Comparison of ENCODE assay signal across 8 cellular contexts in the genomic region with DNA sequence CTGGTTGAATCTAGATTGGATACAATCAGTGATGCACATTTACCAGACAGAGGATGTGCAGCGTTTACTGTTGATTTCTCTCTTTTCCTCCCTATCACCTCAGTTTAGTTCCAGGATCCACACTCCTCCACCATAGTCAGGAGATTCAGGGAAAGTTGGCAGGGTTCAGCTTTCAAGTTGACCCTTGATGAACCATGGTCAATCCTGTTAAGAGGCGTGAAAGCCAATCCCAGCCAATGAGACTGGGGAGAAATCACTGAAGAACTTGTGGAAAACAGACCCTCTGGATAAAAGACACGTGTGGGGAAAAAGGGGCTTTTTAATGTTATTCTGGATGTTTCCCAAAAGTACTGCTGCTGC. TPM values are rescaled to one million over a fixed set of nuclear protein-coding genes. Genes with fewer than 3 reads are reported as not detected.
DNase-seq lines count a peak whose midpoint lies in the region; ATAC-seq and TF ChIP-seq lines count a peak whose summit lies in the region.

No MANE protein-coding gene starts in this region.

- H3K36me3 ChIP-seq in GM06990 (ENCODE audit: control insufficient read depth, insufficient read depth, low read length) (no peaks in the 10 kb centered on the region), PC-9 (ENCODE audit: low read depth) (no peaks in the 10 kb centered on the region), esophagus muscularis mucosa (no peaks in the 10 kb centered on the region), trophoblast cell (ENCODE audit: control insufficient read depth in 1 of 2, insufficient read depth in 2 of 2, low read length in 2 of 2) (no peaks in the 10 kb centered on the region)

- CTCF ChIA-PET in PC-9 (lab: Charles Lee): no interaction called here

- no peak overlapping the region for H4K91ac ChIP-seq in trophoblast cell (ENCODE audit: low read depth, low read length)

- TF ChIP-seq CTCF in GM06990 (IDR thresholded peaks at IDR 0.05; ENCODE audit: insufficient read depth, low read length, poor library complexity, severe bottlenecking) (no peak), PC-9 (conservative IDR thresholded peaks at IDR 0.05) (no peak), esophagus muscularis mucosa (IDR thresholded peaks at IDR 0.05) (no peak)

- no peak for TF ChIP-seq EP300 in esophagus muscularis mucosa (IDR thresholded peaks at IDR 0.05)

- TSS peak; percentile 82 for BruUV-seq in PC-9 (replicated peaks; lab: Mats Ljungman, UMichigan)

- no peak overlapping the region for H3K14ac ChIP-seq in trophoblast cell (ENCODE audit: low read length)

- H3K4me2 ChIP-seq in PC-9 (peak overlapping the region; percentile 93), trophoblast cell (ENCODE audit: low read length) (peak overlapping the region; percentile 70)

- DNase-seq in GM06990 (ENCODE audit: extremely low read depth, insufficient read length): no peak
- no peak for DNase-seq in PC-9
- DNase-seq in esophagus muscularis mucosa (ENCODE audit: extremely low spot score): no peak
- no peak for DNase-seq in trophoblast cell
- no peak for DNase-seq in ecto neural progenitor cell (ENCODE audit: low spot score)
- DNase-seq in islet precursor cell: no peak
- no peak for DNase-seq in kidney glomerular epithelial cell (lab: John Stamatoyannopoulos, UW)

- H3K27me3 ChIP-seq in GM06990 (replicated peaks; ENCODE audit: control insufficient read depth, insufficient read depth, low read length): no peaks in the 10 kb centered on the region
- 0 out of 2 replicates have a peak, but pooled peaks cover 12% of the 10 kb centered on the region for H3K27me3 ChIP-seq in PC-9 (ENCODE audit: insufficient read depth, low read depth)
- H3K27me3 ChIP-seq in esophagus muscularis mucosa: no peaks in the 10 kb centered on the region
- peaks cover 2% of the 10 kb centered on the region for H3K27me3 ChIP-seq in trophoblast cell (ENCODE audit: insufficient read depth, low read length)

- intact Hi-C loops in PC-9 (cut with micrococcal nuclease; ENCODE audit: unreplicated experiment): loop anchor here (10.0 kb wide), 1 partner anchor 300 kb away; the partner anchor contains the start of gene RBBP9
- intact Hi-C loops in esophagus muscularis mucosa (cut with DNase I): loop anchor here (10.0 kb wide), 1 partner anchor 210 kb away; the partner anchor contains the start of gene DTD1

- H2BK12ac ChIP-seq in trophoblast cell (ENCODE audit: low read length): no peak overlapping the region

- no peak overlapping the region for H3K18ac ChIP-seq in trophoblast cell (ENCODE audit: low read length)

- H2AK5ac ChIP-seq in trophoblast cell (ENCODE audit: low read length): no peak overlapping the region

- no peak for TF ChIP-seq POLR2A in esophagus muscularis mucosa (IDR thresholded peaks at IDR 0.05; ENCODE audit: low read depth)

- no peak overlapping the region for H3K9ac ChIP-seq in trophoblast cell (ENCODE audit: low read length)

- H3K79me1 ChIP-seq in trophoblast cell (ENCODE audit: low read length): no peaks in the 10 kb centered on the region

- peak overlapping the region; percentile 7; the same call in 1 of the 2 replicates for H3K27ac ChIP-seq in PC-9
- peak overlapping the region; percentile 87 to 93 (median 90) for H3K27ac ChIP-seq in esophagus muscularis mucosa (replicated peaks in 1 of 4)
- no peak overlapping the region for H3K27ac ChIP-seq in trophoblast cell (ENCODE audit: low read depth, low read length)

- H2BK5ac ChIP-seq in trophoblast cell (ENCODE audit: low read depth, low read length, poor library complexity): no peak overlapping the region

- no peaks in the 10 kb centered on the region for H3F3A ChIP-seq in PC-9 (ENCODE audit: insufficient read depth, low read depth)

- no peak overlapping the region for H2BK120ac ChIP-seq in trophoblast cell (ENCODE audit: insufficient read depth, low read length, poor library complexity)

- H3K79me2 ChIP-seq in PC-9 (ENCODE audit: low read depth) (no peaks in the 10 kb centered on the region), trophoblast cell (ENCODE audit: control insufficient read depth, insufficient read depth, low read length, poor library complexity) (no peaks in the 10 kb centered on the region)

- WGBS in esophagus muscularis mucosa: 53% methylated on average over 3 of the region's 3 CpGs
- no CpG with 5 or more reads among the region's 3 CpGs for WGBS in trophoblast cell (ENCODE audit: extremely low coverage, insufficient coverage, insufficient read length)

- no peak overlapping the region for H3K4ac ChIP-seq in trophoblast cell (ENCODE audit: low read depth, low read length)

- H3K9me2 ChIP-seq in PC-9 (ENCODE audit: insufficient read depth): no peaks in the 10 kb centered on the region

- H3K4me1 ChIP-seq in PC-9 (replicated peaks; ENCODE audit: insufficient read depth) (peaks cover 8% of the 10 kb centered on the region), esophagus muscularis mucosa (peaks cover 10 to 13% (median 12%) of the 10 kb centered on the region in 4 donors), trophoblast cell (ENCODE audit: control insufficient read depth in 1 of 2, insufficient read depth in 2 of 2, low read length in 2 of 2) (no peaks in the 10 kb centered on the region)

- H3K4me3 ChIP-seq in GM06990 (replicated peaks; ENCODE audit: low read depth, low read length): peak overlapping the region; percentile 61
- peak overlapping the region; percentile 79 for H3K4me3 ChIP-seq in PC-9
- peak overlapping the region; percentile 72 to 85 (median 76) for H3K4me3 ChIP-seq in esophagus muscularis mucosa
- H3K4me3 ChIP-seq in trophoblast cell (ENCODE audit: low read depth, low read length): no peak overlapping the region

- H2AFZ ChIP-seq in PC-9: peak overlapping the region; percentile 94
- no peak overlapping the region for H2AFZ ChIP-seq in trophoblast cell (ENCODE audit: insufficient read depth, low read length, poor library complexity)

- peak overlapping the region; percentile 84 for H4K8ac ChIP-seq in trophoblast cell (ENCODE audit: low read depth, low read length)

- no peak overlapping the region for H3K23ac ChIP-seq in trophoblast cell (ENCODE audit: low read length)

- ATAC-seq in HG03139 (IDR thresholded peaks at IDR 0.05; ENCODE audit: unreplicated experiment): no peak

- H4K12ac ChIP-seq in trophoblast cell (ENCODE audit: low read depth, low read length): no peak overlapping the region

- POLR2A ChIA-PET in PC-9 (lab: Charles Lee; ENCODE audit: unreplicated experiment): no interaction called here

- H3K9me3 ChIP-seq in PC-9 (ENCODE audit: insufficient read depth, low read depth) (no peaks in the 10 kb centered on the region), esophagus muscularis mucosa (peaks cover 0 to 8% (median 0%) of the 10 kb centered on the region in 4 donors), trophoblast cell (ENCODE audit: insufficient read depth, low read depth, low read length) (no peaks in the 10 kb centered on the region)

- H4K20me1 ChIP-seq in PC-9 (ENCODE audit: insufficient read depth): no peaks in the 10 kb centered on the region

RNA-seq across cellular contexts. Expression of gene SCP2D1, which starts 19.2 kb away (rescaled TPM):
- not detected in 2 replicates for total RNA-seq in PC-9 (2021)
- not detected for total RNA-seq in esophagus muscularis mucosa
- polyA plus RNA-seq in trophoblast cell (2013): not detected in 2 replicates
